11 cellular contexts compared by ENCODE assay signal in the genomic region with DNA sequence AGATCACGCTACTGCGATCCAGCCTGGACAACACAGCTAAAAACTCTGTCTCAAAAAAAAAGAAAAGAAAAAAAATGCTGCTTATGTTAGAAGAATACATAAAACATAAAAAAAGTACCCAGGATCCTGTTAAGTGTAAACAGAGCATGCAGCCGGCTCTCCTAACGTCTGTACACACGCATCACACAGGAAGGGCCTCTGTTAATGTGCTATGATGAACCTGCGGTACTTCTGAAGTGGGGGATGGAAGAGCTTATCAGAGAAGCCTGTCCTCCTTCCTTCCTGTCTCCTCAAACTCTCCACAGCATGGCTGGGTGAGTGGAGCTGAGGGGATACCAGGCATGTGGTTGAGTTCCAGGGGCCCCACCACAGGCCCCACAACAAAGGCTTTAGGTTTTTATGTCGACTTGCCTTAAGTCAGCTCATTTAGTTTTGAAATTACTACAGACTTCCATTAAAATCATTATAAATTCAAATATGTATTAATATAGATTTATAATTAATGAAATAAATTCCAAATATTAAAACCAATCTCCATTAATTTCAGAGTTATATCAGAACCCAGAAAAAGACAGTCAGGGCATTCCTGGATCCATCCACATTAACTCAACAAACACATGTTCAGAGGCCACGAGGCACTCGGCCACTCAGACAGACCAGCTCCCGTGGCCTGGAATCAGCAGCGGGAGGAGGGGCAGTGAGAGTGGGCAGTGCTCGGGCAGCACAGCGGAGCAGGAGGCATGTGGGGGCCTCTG. TPM values are rescaled to one million over a fixed set of nuclear protein-coding genes. Genes with fewer than 3 reads are reported as not detected.
DNase-seq lines count a peak whose midpoint lies in the region; ATAC-seq, FAIRE-seq and TF ChIP-seq lines count a peak whose summit lies in the region.
"Had no signal": no experiment of that assay in that cellular context is flagged by ENCODE, and none has a peak within 500 bp of the region (broad histone marks: within the 10 kb centered on the region; RNA-seq: fewer than 3 reads in every experiment).

No MANE protein-coding gene starts in this region.

- no peak overlapping the region for H3K4me3 ChIP-seq in right lobe of liver
- H3K4me3 ChIP-seq in HepG2 (replicated peaks in 1 of 3; ENCODE audit: insufficient read depth in 1 of 3, low read depth in 2 of 3, low read length in 3 of 3), result no peak overlapping the region
- H3K4me3 ChIP-seq in effector memory CD4-positive, alpha-beta T cell (ENCODE audit: insufficient read depth, low read depth, low read length, poor library complexity, severe bottlenecking), result no peak overlapping the region
- H3K4me3 ChIP-seq: smooth muscle cell had no signal

- no peak for TF ChIP-seq CTCF in right lobe of liver (IDR thresholded peaks at IDR 0.05)
- no peak for TF ChIP-seq CTCF in HepG2 (CRISPR knock-in tag; IDR thresholded peaks at IDR 0.05)

- H2AFZ ChIP-seq in HepG2 (ENCODE audit: low read length), result no peak overlapping the region

- POLR2A ChIA-PET in HepG2 (lab: Yijun Ruan, JAX), result no interaction called here

- H3K27ac ChIP-seq in right lobe of liver, result no peak overlapping the region
- H3K27ac ChIP-seq in HepG2 (ENCODE audit: extremely low read length, insufficient read depth, low read length), result no peak overlapping the region
- H3K27ac ChIP-seq in effector memory CD4-positive, alpha-beta T cell (ENCODE audit: insufficient read depth, low read length, poor library complexity, severe bottlenecking), result peak overlapping the region; percentile 56

- H3K79me2 ChIP-seq in HepG2 (ENCODE audit: insufficient read depth, low read length), result no peaks in the 10 kb centered on the region

- no peaks in the 10 kb centered on the region for H4K20me1 ChIP-seq in HepG2 (ENCODE audit: insufficient read depth, low read length)

- TF ChIP-seq EP300 in HepG2 (IDR thresholded peaks at IDR 0.05; ENCODE audit: low read depth in 2 of 2, low read length in 2 of 2) (no peak), HepG2 (CRISPR knock-in tag; IDR thresholded peaks at IDR 0.05; ENCODE audit: borderline replicate concordance) (no peak)

- no peak for FAIRE-seq in HepG2 (lab: Jason Lieb, UNC)
- FAIRE-seq: TTC549 had no signal

- H3K4me1 ChIP-seq in right lobe of liver (peaks cover 0 to under 1% (median under 1%) of the 10 kb centered on the region in 4 donors), HepG2 (ENCODE audit: insufficient read depth, low read length) (peaks cover 12% of the 10 kb centered on the region)
- peaks cover 33% of the 10 kb centered on the region for H3K4me1 ChIP-seq in effector memory CD4-positive, alpha-beta T cell (ENCODE audit: control insufficient read depth, insufficient read depth, low read length, poor library complexity, severe bottlenecking)

- no peak overlapping the region for H3K4me2 ChIP-seq in HepG2 (ENCODE audit: low read depth, low read length)
- H3K4me2 ChIP-seq: smooth muscle cell had no signal

- no peak overlapping the region for H3K9ac ChIP-seq in HepG2 (ENCODE audit: insufficient read depth, low read depth, low read length)

- intact Hi-C loops in right lobe of liver (cut with DNase I) (no loop called here), HepG2 (cut with micrococcal nuclease; ENCODE audit: unreplicated experiment) (no loop called here)

- WGBS in right lobe of liver (ENCODE audit: insufficient coverage, low coverage, low lambda C conversion rate, missing lambda C conversion rate), result 64% methylated on average over 10 of the region's 13 CpGs
- WGBS in HepG2 (ENCODE audit: low lambda C conversion rate), result 91% methylated on average over 13 of the region's 13 CpGs

- BruUV-seq in HepG2 (replicated peaks; lab: Mats Ljungman, UMichigan), result no TSS peak

- TF ChIP-seq POLR2A in right lobe of liver (IDR thresholded peaks at IDR 0.05), result no peak
- no peak for TF ChIP-seq POLR2A in HepG2 (IDR thresholded peaks at IDR 0.05; ENCODE audit: insufficient read depth in 1 of 2, low read depth in 2 of 2, low read length in 2 of 2)

- no peak for TF ChIP-seq RAD21 in HepG2 (CRISPR knock-in tag; IDR thresholded peaks at IDR 0.05)

- ATAC-seq in right lobe of liver (peak in 3 of 4 donors; percentile 24 to 31 (median 28)), HepG2 (no peak), GM21515 (IDR thresholded peaks at IDR 0.05; ENCODE audit: unreplicated experiment) (no peak), HG03139 (IDR thresholded peaks at IDR 0.05; ENCODE audit: unreplicated experiment) (no peak)

- H3K9me3 ChIP-seq in right lobe of liver (no peaks in the 10 kb centered on the region), HepG2 (ENCODE audit: low read length) (no peaks in the 10 kb centered on the region)
- no peaks in the 10 kb centered on the region for H3K9me3 ChIP-seq in effector memory CD4-positive, alpha-beta T cell (ENCODE audit: control insufficient read depth, low read length)

- in situ Hi-C loops in HepG2 (cut with HindIII; ENCODE audit: extremely low pct_ligation_motif_present, low pct_unique_long_range_greater_than_20kb), result no loop called here

- H3K27me3 ChIP-seq in right lobe of liver (no peaks in the 10 kb centered on the region), HepG2 (ENCODE audit: control insufficient read depth in 1 of 2, insufficient read depth in 2 of 2, low read length in 2 of 2) (no peaks in the 10 kb centered on the region)
- no peaks in the 10 kb centered on the region for H3K27me3 ChIP-seq in effector memory CD4-positive, alpha-beta T cell (replicated peaks; ENCODE audit: control insufficient read depth, insufficient read depth, low read length, poor library complexity, severe bottlenecking)

- CTCF ChIA-PET in HepG2 (lab: Yijun Ruan, JAX; ENCODE audit: low intra/inter-chr PET ratio, low total read pairs), result no interaction called here

- no peaks in the 10 kb centered on the region for H3K36me3 ChIP-seq in right lobe of liver
- H3K36me3 ChIP-seq in HepG2 (replicated peaks in 1 of 2; ENCODE audit: control insufficient read depth in 1 of 2, insufficient read depth in 2 of 2, low read length in 2 of 2), result peaks cover 7 to 13% of the 10 kb centered on the region in 2 experiments; a peak in 4 of 5 replicates
- H3K36me3 ChIP-seq in effector memory CD4-positive, alpha-beta T cell (ENCODE audit: control insufficient read depth, insufficient read depth, low read length), result no peaks in the 10 kb centered on the region

- no peak for DNase-seq in right lobe of liver
- DNase-seq in HepG2 (ENCODE audit: low spot score), result no peak
- peak; percentile 67 for DNase-seq in activated CD8-positive, alpha-beta memory T cell treated with anti-CD3 and anti-CD28 coated beads, Interleukin-2, amount 50 U/mL, for 1 hour (ENCODE audit: extremely low read depth)
- peak; percentile 46 to 78 (median 54) for DNase-seq in effector memory CD4-positive, alpha-beta T cell
- DNase-seq in HCEC 1CT, result no peak
- no peak for DNase-seq in NCI-H1436 (lab: John Stamatoyannopoulos, UW)
- DNase-seq: trophoblast cell had no signal

RNA-seq across cellular contexts. Expression of gene CCDC57, which starts 11.7 kb away (rescaled TPM):
- total RNA-seq in right lobe of liver (10 to 100 TPM; 10.1 to 37.4 (median 17.2) TPM), HepG2 (2016; rRNA removed; fragmentation: Illumina TruSeq; extraction: Trizol) (54.8 and 59.9 TPM in 2 replicates)
- total RNA-seq in HepG2 (2016; cell fraction: cytosol; rRNA removed; fragmentation: Illumina TruSeq; extraction: Trizol; ENCODE audit: low read depth), result 85.1 and 122 TPM in 2 replicates
- total RNA-seq in HepG2 (2016; cell fraction: insoluble cytoplasmic fraction; rRNA removed; fragmentation: Illumina TruSeq; extraction: Trizol), result 54.5 and 62.8 TPM in 2 replicates
- total RNA-seq in HepG2 (2016; cell fraction: membrane; rRNA removed; fragmentation: Illumina TruSeq; extraction: Trizol), result 78.3 and 105 TPM in 2 replicates
- 40.6 and 45.1 TPM in 2 replicates for total RNA-seq in HepG2 (2016; cell fraction: nucleus; rRNA removed; fragmentation: Illumina TruSeq; extraction: Trizol)
- polyA plus RNA-seq in HepG2 (2011; rRNA removed), result 59.3 and 69.8 TPM in 2 replicates
- polyA plus RNA-seq in HepG2 (2011; cell fraction: cytosol; rRNA removed), result 59.9 and 140 TPM in 2 replicates
- 103 and 130 TPM in 2 replicates for polyA plus RNA-seq in HepG2 (2011; cell fraction: nucleus; rRNA removed)
- polyA plus RNA-seq in HepG2 (2012), result 48.8 and 63.7 TPM in 2 replicates
- 113 and 149 TPM in 2 replicates for polyA plus RNA-seq in HepG2 (2016; cell fraction: cytosol; fragmentation: Illumina TruSeq; extraction: Trizol; ENCODE audit: low read depth)
- polyA plus RNA-seq in HepG2 (2016; cell fraction: insoluble cytoplasmic fraction; fragmentation: Illumina TruSeq; extraction: Trizol; ENCODE audit: low read depth), result 62.5 and 66.4 TPM in 2 replicates
- polyA plus RNA-seq in HepG2 (2016; cell fraction: membrane; fragmentation: Illumina TruSeq; extraction: Trizol; ENCODE audit: low read depth), result 95.1 and 110 TPM in 2 replicates
- polyA plus RNA-seq in HepG2 (2016; cell fraction: nucleus; fragmentation: Illumina TruSeq; extraction: Trizol; ENCODE audit: insufficient read depth, low read depth), result 121 and 124 TPM in 2 replicates
- polyA minus RNA-seq in HepG2 (2011; rRNA and poly(A)+ RNA removed; ENCODE audit: low replicate concordance), result 23.1 and 32.6 TPM in 2 replicates
- 18.1 and 19.8 TPM in 2 replicates for polyA minus RNA-seq in HepG2 (2011; cell fraction: cytosol; rRNA and poly(A)+ RNA removed)
- polyA minus RNA-seq in HepG2 (2011; cell fraction: nucleus; rRNA and poly(A)+ RNA removed), result 27.6 and 37.2 TPM in 2 replicates

RNA-seq across cellular contexts. Expression of gene SLC16A3, which starts 27.9 kb away (rescaled TPM):
- 10 to 100 TPM in 2 of 6 experiments, 1 to 10 TPM in 4; 4.1 to 34.0 (median 7.3) TPM for total RNA-seq in right lobe of liver
- total RNA-seq in HepG2 (2016; rRNA removed; fragmentation: Illumina TruSeq; extraction: Trizol), result 99.9 and 242 TPM in 2 replicates
- total RNA-seq in HepG2 (2016; cell fraction: cytosol; rRNA removed; fragmentation: Illumina TruSeq; extraction: Trizol; ENCODE audit: low read depth), result 51.0 and 61.4 TPM in 2 replicates
- total RNA-seq in HepG2 (2016; cell fraction: insoluble cytoplasmic fraction; rRNA removed; fragmentation: Illumina TruSeq; extraction: Trizol), result 83.6 and 248 TPM in 2 replicates
- 88.3 and 97.4 TPM in 2 replicates for total RNA-seq in HepG2 (2016; cell fraction: membrane; rRNA removed; fragmentation: Illumina TruSeq; extraction: Trizol)
- 164 and 200 TPM in 2 replicates for total RNA-seq in HepG2 (2016; cell fraction: nucleus; rRNA removed; fragmentation: Illumina TruSeq; extraction: Trizol)
- 349 and 598 TPM in 2 replicates for polyA plus RNA-seq in HepG2 (2011; rRNA removed)
- 384 and 554 TPM in 2 replicates for polyA plus RNA-seq in HepG2 (2011; cell fraction: cytosol; rRNA removed)
- polyA plus RNA-seq in HepG2 (2011; cell fraction: nucleus; rRNA removed), result 293 and 327 TPM in 2 replicates
- polyA plus RNA-seq in HepG2 (2012), result 348 and 404 TPM in 2 replicates
- polyA plus RNA-seq in HepG2 (2016; cell fraction: cytosol; fragmentation: Illumina TruSeq; extraction: Trizol; ENCODE audit: low read depth), result 38.7 and 40.7 TPM in 2 replicates
- 95.9 and 111 TPM in 2 replicates for polyA plus RNA-seq in HepG2 (2016; cell fraction: insoluble cytoplasmic fraction; fragmentation: Illumina TruSeq; extraction: Trizol; ENCODE audit: low read depth)
- polyA plus RNA-seq in HepG2 (2016; cell fraction: membrane; fragmentation: Illumina TruSeq; extraction: Trizol; ENCODE audit: low read depth), result 61.0 and 65.9 TPM in 2 replicates
- polyA plus RNA-seq in HepG2 (2016; cell fraction: nucleus; fragmentation: Illumina TruSeq; extraction: Trizol; ENCODE audit: insufficient read depth, low read depth), result 334 and 368 TPM in 2 replicates
- polyA minus RNA-seq in HepG2 (2011; rRNA and poly(A)+ RNA removed; ENCODE audit: low replicate concordance), result 181 and 1,731 TPM in 2 replicates
- polyA minus RNA-seq in HepG2 (2011; cell fraction: cytosol; rRNA and poly(A)+ RNA removed), result 365 and 408 TPM in 2 replicates
- polyA minus RNA-seq in HepG2 (2011; cell fraction: nucleus; rRNA and poly(A)+ RNA removed), result 137 and 145 TPM in 2 replicates

Comparison
In these comparisons a context has a peak if more than half of its experiments do, and no peak if none do; other contexts are left out.
1. ATAC-seq: peak in right lobe of liver (3 of 4); none in HepG2 (single experiment), GM21515 (single experiment) and HG03139 (single experiment).
2. DNase-seq: peak in activated CD8-positive, alpha-beta memory T cell treated with anti-CD3 and anti-CD28 coated beads, Interleukin-2, amount 50 U/mL, for 1 hour (single experiment) and effector memory CD4-positive, alpha-beta T cell (3 of 3); none in right lobe of liver (0 of 3), HepG2 (single experiment), HCEC 1CT (single experiment) and NCI-H1436 (single experiment).